ENCODE assay signal across 8 cellular contexts in genomic region chr12:120013659-120014380, GRCh38. TPM values are rescaled to one million over a fixed set of nuclear protein-coding genes. Genes with fewer than 3 reads are reported as not detected.
A peak's percentile ranks its signal among the peaks of the same experiment; 100 is the strongest.
DNase-seq lines count a peak whose midpoint lies in the region; ATAC-seq and TF ChIP-seq lines count a peak whose summit lies in the region.

No MANE protein-coding gene starts in this region.

- intact Hi-C loops in A673 (cut with micrococcal nuclease; ENCODE audit: unreplicated experiment), result no loop called here

- CTCF ChIA-PET in A673 (lab: Charles Lee), result no interaction called here

- peak overlapping the region; percentile 98 for H3K27ac Mint-ChIP-seq in activated naive CD8-positive, alpha-beta T cell treated with anti-CD3 and anti-CD28 coated beads, Interleukin-2, amount 50 U/mL, for 24 hours

- peaks cover 3% of the 10 kb centered on the region for H3K27me3 Mint-ChIP-seq in activated naive CD8-positive, alpha-beta T cell treated with anti-CD3 and anti-CD28 coated beads, Interleukin-2, amount 50 U/mL, for 24 hours

- no peaks in the 10 kb centered on the region for H3K27me3 ChIP-seq in A673 (replicated peaks; ENCODE audit: insufficient read depth, low read depth, low read length, poor library complexity)

- peaks cover 61% of the 10 kb centered on the region for H3K36me3 Mint-ChIP-seq in activated naive CD8-positive, alpha-beta T cell treated with anti-CD3 and anti-CD28 coated beads, Interleukin-2, amount 50 U/mL, for 24 hours (ENCODE audit: low read depth)

- peaks cover 97% of the 10 kb centered on the region for H3K4me1 Mint-ChIP-seq in activated naive CD8-positive, alpha-beta T cell treated with anti-CD3 and anti-CD28 coated beads, Interleukin-2, amount 50 U/mL, for 24 hours

- no peaks in the 10 kb centered on the region for H3K36me3 ChIP-seq in A673 (ENCODE audit: insufficient read depth, low read length, poor library complexity, severe bottlenecking)

- no TSS peak for BruUV-seq in A673 (replicated peaks; lab: Mats Ljungman, UMichigan)

- ATAC-seq in GM21576 (IDR thresholded peaks at IDR 0.05; ENCODE audit: unreplicated experiment), result peak; percentile 54
- ATAC-seq in activated naive CD8-positive, alpha-beta T cell treated with anti-CD3 and anti-CD28 coated beads, Interleukin-2, amount 50 U/mL, for 24 hours, result peak; percentile 29

- POLR2A ChIA-PET in A673 (lab: Charles Lee; ENCODE audit: low non-redundant PET), result no interaction called here

- no peaks in the 10 kb centered on the region for H3K9me3 ChIP-seq in A673 (ENCODE audit: low read depth, low read length, poor library complexity, severe bottlenecking)

- DNase-seq in DMS53 treated with DMSO at 0.1 percent for 48 hours (lab: John Stamatoyannopoulos, UW; ENCODE audit: unreplicated experiment), result peak; percentile 10
- DNase-seq in MV-4-11 (lab: John Stamatoyannopoulos, UW), result peak; percentile 7
- DNase-seq in activated naive CD8-positive, alpha-beta T cell treated with anti-CD3 and anti-CD28 coated beads, Interleukin-2, amount 50 U/mL, for 24 hours, result no peak
- no peak for DNase-seq in A673 (ENCODE audit: low spot score)
- DNase-seq in NCI-H146 (lab: John Stamatoyannopoulos, UW), result no peak
- DNase-seq in DMS79 treated with DMSO at 0.1 percent for 48 hours (lab: John Stamatoyannopoulos, UW), result no peak
- DNase-seq in NCI-H510A treated with DMSO at 0.1 percent for 48 hours (lab: John Stamatoyannopoulos, UW), result no peak

- H3K9me3 Mint-ChIP-seq in activated naive CD8-positive, alpha-beta T cell treated with anti-CD3 and anti-CD28 coated beads, Interleukin-2, amount 50 U/mL, for 24 hours, result peaks cover 4% of the 10 kb centered on the region

- H3K4me3 Mint-ChIP-seq in activated naive CD8-positive, alpha-beta T cell treated with anti-CD3 and anti-CD28 coated beads, Interleukin-2, amount 50 U/mL, for 24 hours, result peak overlapping the region; percentile 72

- TF ChIP-seq CTCF in A673 (conservative IDR thresholded peaks at IDR 0.05; ENCODE audit: low read depth, low read length), result no peak

- H3K4me1 ChIP-seq in A673 (ENCODE audit: insufficient read depth, low read length, poor library complexity, severe bottlenecking), result no peaks in the 10 kb centered on the region

- no peak overlapping the region for H3K27ac ChIP-seq in A673 (ENCODE audit: low read depth, low read length, poor library complexity, severe bottlenecking)

- no peak overlapping the region for H3K4me3 ChIP-seq in A673 (ENCODE audit: low read depth, low read length, poor library complexity, severe bottlenecking)

RNA-seq across cellular contexts. Expression of gene BICDL1, which starts 24.8 kb away (rescaled TPM):
- 1.0 and 2.4 TPM in 2 replicates for total RNA-seq in A673 (2021)

Comparison
In these comparisons a context has a peak if more than half of its experiments do, and no peak if none do; other contexts are left out.
1. DNase-seq: peak in DMS53 treated with DMSO at 0.1 percent for 48 hours (single experiment) and MV-4-11 (single experiment); none in activated naive CD8-positive, alpha-beta T cell treated with anti-CD3 and anti-CD28 coated beads, Interleukin-2, amount 50 U/mL, for 24 hours (single experiment), A673 (single experiment), NCI-H146 (single experiment), DMS79 treated with DMSO at 0.1 percent for 48 hours (single experiment) and NCI-H510A treated with DMSO at 0.1 percent for 48 hours (single experiment).